In the genomic region with DNA sequence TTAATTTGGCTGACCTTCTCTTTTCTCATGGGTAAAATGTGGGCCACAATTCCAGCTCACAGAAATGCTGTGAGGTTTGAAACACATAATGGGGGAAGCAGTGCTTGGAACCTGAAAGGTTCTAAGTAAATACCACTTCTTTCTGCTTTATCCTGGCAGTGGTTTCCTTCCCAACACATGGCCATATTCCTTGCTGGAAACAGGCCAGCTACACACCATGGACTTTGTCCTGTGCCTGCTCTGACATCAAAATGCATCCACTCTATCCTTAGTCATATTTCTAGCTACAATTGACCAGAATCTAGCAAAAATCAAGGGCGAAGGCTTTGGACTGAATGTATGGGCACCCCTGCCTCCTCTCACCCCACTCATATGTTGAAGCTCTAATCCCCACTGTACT, we compare ENCODE assay signal across 14 cellular contexts.
DNase-seq lines count a peak whose midpoint lies in the region; ATAC-seq and TF ChIP-seq lines count a peak whose summit lies in the region.
"Had no signal": no experiment of that assay in that cellular context is flagged by ENCODE, and none has a peak within 500 bp of the region (broad histone marks: within the 10 kb centered on the region; RNA-seq: fewer than 3 reads in every experiment).

No MANE protein-coding gene starts in this region.

- no peak for ATAC-seq in GM23338
- ATAC-seq in body of pancreas, result no peak
- ATAC-seq in SK-N-SH treated with all-trans-retinoic acid at 6 μM for 48 hours, result no peak
- ATAC-seq: CD8-positive, alpha-beta T cell; GM12878 had no signal

- peaks cover 3% of the 10 kb centered on the region for H3K9me2 ChIP-seq in GM23338 (ENCODE audit: insufficient read depth)

- H3K27ac ChIP-seq in GM23338 (ENCODE audit: low read depth), result no peak overlapping the region
- H3K27ac ChIP-seq in body of pancreas, result no peak overlapping the region
- H3K27ac ChIP-seq: BLaER1 treated with 17β-estradiol and CSF1 and Interleukin-3, amounts not matched to agents 10 nM and 100 nM had no signal

- H4K20me1 ChIP-seq in GM23338 (replicated peaks; ENCODE audit: insufficient read depth), result no peaks in the 10 kb centered on the region
- H4K20me1 ChIP-seq: BLaER1 treated with 17β-estradiol and CSF1 and Interleukin-3, amounts not matched to agents 10 nM and 100 nM had no signal

- H3F3A ChIP-seq in GM23338 (replicated peaks; ENCODE audit: low read depth), result no peaks in the 10 kb centered on the region

- H3K4me2 ChIP-seq in GM23338, result no peak overlapping the region
- H3K4me2 ChIP-seq: BLaER1 treated with 17β-estradiol and CSF1 and Interleukin-3, amounts not matched to agents 10 nM and 100 nM had no signal

- no peaks in the 10 kb centered on the region for H3K36me3 ChIP-seq in GM23338 (ENCODE audit: insufficient read depth)
- H3K36me3 ChIP-seq in body of pancreas (replicated peaks in 1 of 2; ENCODE audit: insufficient read depth in 1 of 2, low read depth in 2 of 2), result no peaks in the 10 kb centered on the region
- H3K36me3 ChIP-seq: BLaER1 treated with 17β-estradiol and CSF1 and Interleukin-3, amounts not matched to agents 10 nM and 100 nM; HAP-1 had no signal

- H3K4me3 ChIP-seq in GM23338 (no peak overlapping the region), body of pancreas (no peak overlapping the region)
- H3K4me3 ChIP-seq: BLaER1 treated with 17β-estradiol and CSF1 and Interleukin-3, amounts not matched to agents 10 nM and 100 nM; GM12878; HAP-1 had no signal

- intact Hi-C loops in body of pancreas (cut with DNase I), result no loop called here
- intact Hi-C loops in cardiac septum (cut with DNase I), result no loop called here

- H3K4me3 Mint-ChIP-seq in GM23338, result no peak overlapping the region
- H3K4me3 Mint-ChIP-seq: B cell; CD8-positive, alpha-beta T cell had no signal

- peaks cover 3% of the 10 kb centered on the region; the same call in 1 of the 3 replicates for H3K4me1 Mint-ChIP-seq in GM23338
- H3K4me1 Mint-ChIP-seq: B cell had no signal

- H3K4me1 ChIP-seq in GM23338 (ENCODE audit: insufficient read depth), result no peaks in the 10 kb centered on the region
- peaks cover 19% of the 10 kb centered on the region for H3K4me1 ChIP-seq in body of pancreas
- H3K4me1 ChIP-seq: BLaER1 treated with 17β-estradiol and CSF1 and Interleukin-3, amounts not matched to agents 10 nM and 100 nM; HAP-1 had no signal

- peak overlapping the region; percentile 40; the same call in 1 of the 2 replicates for H2AFZ ChIP-seq in GM23338

- no peaks in the 10 kb centered on the region for H3K9me3 ChIP-seq in body of pancreas
- H3K9me3 ChIP-seq: BLaER1 treated with 17β-estradiol and CSF1 and Interleukin-3, amounts not matched to agents 10 nM and 100 nM; HAP-1 had no signal

- DNase-seq in NCI-H2029 (lab: John Stamatoyannopoulos, UW) (peak; percentile 24), NCI-H2029 treated with DMSO at 0.1 percent for 48 hours (lab: John Stamatoyannopoulos, UW) (no peak), GM23338 (ENCODE audit: low spot score) (no peak), body of pancreas (peak; percentile 58 to 71 (median 64)), mucosa of gallbladder (ENCODE audit: low spot score) (peak; percentile 71), cardiac septum (ENCODE audit: low spot score) (no peak)
- DNase-seq in stimulated activated CD4-positive, alpha-beta T cell treated with anti-CD3 and anti-CD28 coated beads, Interleukin-1b, Interleukin-23, amount 100 ng/mL, for 48 hours, result no peak
- DNase-seq: Calu3; CD8-positive, alpha-beta T cell had no signal

- H3K79me2 ChIP-seq in GM23338 (replicated peaks; ENCODE audit: insufficient read depth), result no peaks in the 10 kb centered on the region

- H3K27me3 Mint-ChIP-seq in GM23338 (ENCODE audit: insufficient read depth, low read depth, poor library complexity), result peaks cover 3% of the 10 kb centered on the region
- H3K27me3 Mint-ChIP-seq: B cell had no signal

- TF ChIP-seq POLR2A in body of pancreas (IDR thresholded peaks at IDR 0.05), result no peak

- no peak for TF ChIP-seq CTCF in GM23338 (conservative IDR thresholded peaks at IDR 0.05; ENCODE audit: low read depth in 2 of 2)
- no peak for TF ChIP-seq CTCF in body of pancreas (IDR thresholded peaks at IDR 0.05)

- no peaks in the 10 kb centered on the region for H3K27me3 ChIP-seq in GM23338 (ENCODE audit: insufficient read depth)
- no peaks in the 10 kb centered on the region for H3K27me3 ChIP-seq in body of pancreas
- H3K27me3 ChIP-seq: BLaER1 treated with 17β-estradiol and CSF1 and Interleukin-3, amounts not matched to agents 10 nM and 100 nM had no signal

- peaks cover 3% of the 10 kb centered on the region; the same call in 1 of the 3 replicates for H3K9me3 Mint-ChIP-seq in GM23338

- WGBS in body of pancreas, 2 donors, result 78 to 82% methylated on average over 1 of the region's 1 CpG

- H3K36me3 Mint-ChIP-seq in GM23338 (ENCODE audit: low read depth), result no peaks in the 10 kb centered on the region
- H3K36me3 Mint-ChIP-seq: CD8-positive, alpha-beta T cell had no signal

- H3K27ac Mint-ChIP-seq in GM23338, result no peak overlapping the region
- H3K27ac Mint-ChIP-seq: B cell; CD8-positive, alpha-beta T cell had no signal

TF ChIP-seq in GM23338, 12 proteins besides CTCF, POLR2A, EP300 and RAD21:
- TF ChIP-seq, protein P1, sequence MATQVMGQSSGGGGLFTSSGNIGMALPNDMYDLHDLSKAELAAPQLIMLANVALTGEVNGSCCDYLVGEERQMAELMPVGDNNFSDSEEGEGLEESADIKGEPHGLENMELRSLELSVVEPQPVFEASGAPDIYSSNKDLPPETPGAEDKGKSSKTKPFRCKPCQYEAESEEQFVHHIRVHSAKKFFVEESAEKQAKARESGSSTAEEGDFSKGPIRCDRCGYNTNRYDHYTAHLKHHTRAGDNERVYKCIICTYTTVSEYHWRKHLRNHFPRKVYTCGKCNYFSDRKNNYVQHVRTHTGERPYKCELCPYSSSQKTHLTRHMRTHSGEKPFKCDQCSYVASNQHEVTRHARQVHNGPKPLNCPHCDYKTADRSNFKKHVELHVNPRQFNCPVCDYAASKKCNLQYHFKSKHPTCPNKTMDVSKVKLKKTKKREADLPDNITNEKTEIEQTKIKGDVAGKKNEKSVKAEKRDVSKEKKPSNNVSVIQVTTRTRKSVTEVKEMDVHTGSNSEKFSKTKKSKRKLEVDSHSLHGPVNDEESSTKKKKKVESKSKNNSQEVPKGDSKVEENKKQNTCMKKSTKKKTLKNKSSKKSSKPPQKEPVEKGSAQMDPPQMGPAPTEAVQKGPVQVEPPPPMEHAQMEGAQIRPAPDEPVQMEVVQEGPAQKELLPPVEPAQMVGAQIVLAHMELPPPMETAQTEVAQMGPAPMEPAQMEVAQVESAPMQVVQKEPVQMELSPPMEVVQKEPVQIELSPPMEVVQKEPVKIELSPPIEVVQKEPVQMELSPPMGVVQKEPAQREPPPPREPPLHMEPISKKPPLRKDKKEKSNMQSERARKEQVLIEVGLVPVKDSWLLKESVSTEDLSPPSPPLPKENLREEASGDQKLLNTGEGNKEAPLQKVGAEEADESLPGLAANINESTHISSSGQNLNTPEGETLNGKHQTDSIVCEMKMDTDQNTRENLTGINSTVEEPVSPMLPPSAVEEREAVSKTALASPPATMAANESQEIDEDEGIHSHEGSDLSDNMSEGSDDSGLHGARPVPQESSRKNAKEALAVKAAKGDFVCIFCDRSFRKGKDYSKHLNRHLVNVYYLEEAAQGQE (IDR thresholded peaks at IDR 0.05; ENCODE audit: unreplicated experiment), result no peak
- no peak for TF ChIP-seq JUNB (IDR thresholded peaks at IDR 0.05; ENCODE audit: unreplicated experiment)

TF ChIP-seq in SK-N-SH treated with all-trans-retinoic acid at 6 μM for 48 hours, 23 proteins besides CTCF, POLR2A, EP300 and RAD21 (continues in another document):
- TF ChIP-seq BACH2 (CRISPR knock-in tag; IDR thresholded peaks at IDR 0.05; ENCODE audit: borderline replicate concordance) (no peak), ZC3H10 (CRISPR knock-in tag; IDR thresholded peaks at IDR 0.05) (no peak), SNAI2 (CRISPR knock-in tag; IDR thresholded peaks at IDR 0.05) (no peak), TCF4 (CRISPR knock-in tag; IDR thresholded peaks at IDR 0.05; ENCODE audit: borderline replicate concordance) (no peak), OSR1 (CRISPR knock-in tag; IDR thresholded peaks at IDR 0.05) (no peak), GLIS3 (CRISPR knock-in tag; IDR thresholded peaks at IDR 0.05) (no peak), RARB (CRISPR knock-in tag; IDR thresholded peaks at IDR 0.05) (no peak), ISL1 (CRISPR knock-in tag; IDR thresholded peaks at IDR 0.05) (no peak), CSDC2 (CRISPR knock-in tag; IDR thresholded peaks at IDR 0.05) (no peak), TOX (CRISPR knock-in tag; IDR thresholded peaks at IDR 0.05; ENCODE audit: borderline replicate concordance) (no peak)
- TF ChIP-seq, protein P2, sequence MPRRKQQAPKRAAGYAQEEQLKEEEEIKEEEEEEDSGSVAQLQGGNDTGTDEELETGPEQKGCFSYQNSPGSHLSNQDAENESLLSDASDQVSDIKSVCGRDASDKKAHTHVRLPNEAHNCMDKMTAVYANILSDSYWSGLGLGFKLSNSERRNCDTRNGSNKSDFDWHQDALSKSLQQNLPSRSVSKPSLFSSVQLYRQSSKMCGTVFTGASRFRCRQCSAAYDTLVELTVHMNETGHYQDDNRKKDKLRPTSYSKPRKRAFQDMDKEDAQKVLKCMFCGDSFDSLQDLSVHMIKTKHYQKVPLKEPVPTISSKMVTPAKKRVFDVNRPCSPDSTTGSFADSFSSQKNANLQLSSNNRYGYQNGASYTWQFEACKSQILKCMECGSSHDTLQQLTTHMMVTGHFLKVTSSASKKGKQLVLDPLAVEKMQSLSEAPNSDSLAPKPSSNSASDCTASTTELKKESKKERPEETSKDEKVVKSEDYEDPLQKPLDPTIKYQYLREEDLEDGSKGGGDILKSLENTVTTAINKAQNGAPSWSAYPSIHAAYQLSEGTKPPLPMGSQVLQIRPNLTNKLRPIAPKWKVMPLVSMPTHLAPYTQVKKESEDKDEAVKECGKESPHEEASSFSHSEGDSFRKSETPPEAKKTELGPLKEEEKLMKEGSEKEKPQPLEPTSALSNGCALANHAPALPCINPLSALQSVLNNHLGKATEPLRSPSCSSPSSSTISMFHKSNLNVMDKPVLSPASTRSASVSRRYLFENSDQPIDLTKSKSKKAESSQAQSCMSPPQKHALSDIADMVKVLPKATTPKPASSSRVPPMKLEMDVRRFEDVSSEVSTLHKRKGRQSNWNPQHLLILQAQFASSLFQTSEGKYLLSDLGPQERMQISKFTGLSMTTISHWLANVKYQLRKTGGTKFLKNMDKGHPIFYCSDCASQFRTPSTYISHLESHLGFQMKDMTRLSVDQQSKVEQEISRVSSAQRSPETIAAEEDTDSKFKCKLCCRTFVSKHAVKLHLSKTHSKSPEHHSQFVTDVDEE (CRISPR knock-in tag; IDR thresholded peaks at IDR 0.05), result no peak

Comparison
In these comparisons a context has a peak if more than half of its experiments do, and no peak if none do; other contexts are left out.
1. DNase-seq: peak in NCI-H2029 (single experiment), body of pancreas (4 of 4) and mucosa of gallbladder (single experiment); none in NCI-H2029 treated with DMSO at 0.1 percent for 48 hours (single experiment), GM23338 (single experiment), stimulated activated CD4-positive, alpha-beta T cell treated with anti-CD3 and anti-CD28 coated beads, Interleukin-1b, Interleukin-23, amount 100 ng/mL, for 48 hours (single experiment) and cardiac septum (single experiment).